Comparison of ENCODE assay signal across 21 cellular contexts in the genomic region with DNA sequence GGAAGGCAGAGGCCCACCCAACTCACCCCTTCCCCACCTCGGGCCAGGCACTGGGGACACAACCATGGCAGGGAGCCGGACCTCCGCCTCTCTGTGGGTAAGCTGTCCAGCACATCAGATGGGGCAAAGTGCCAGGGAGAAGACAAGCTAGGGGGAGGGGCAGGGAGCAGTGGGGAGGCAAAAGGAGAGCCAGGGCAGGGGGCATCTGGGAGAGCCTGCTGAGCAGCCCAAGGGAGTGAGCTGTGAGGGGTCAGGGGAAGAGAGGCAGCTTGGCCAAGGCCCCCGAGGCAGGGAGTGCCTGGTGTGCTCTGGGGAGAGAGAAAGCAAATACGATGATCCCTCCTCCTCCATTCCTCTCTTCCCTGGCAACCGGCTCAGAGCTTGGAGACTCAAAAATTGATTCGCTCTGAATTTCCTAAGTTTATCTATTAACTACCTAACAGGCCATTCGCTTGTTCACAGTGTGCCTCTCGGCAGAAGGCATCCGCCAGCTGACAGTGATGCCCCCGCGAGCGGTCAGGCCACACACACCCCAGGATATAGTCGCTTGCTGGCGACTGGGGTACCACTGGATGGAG. TPM values are rescaled to one million over a fixed set of nuclear protein-coding genes. Genes with fewer than 3 reads are reported as not detected.
A peak's percentile ranks its signal among the peaks of the same experiment; 100 is the strongest.
DNase-seq lines count a peak whose midpoint lies in the region; ATAC-seq, FAIRE-seq and TF ChIP-seq lines count a peak whose summit lies in the region.
"Had no signal": no experiment of that assay in that cellular context is flagged by ENCODE, and none has a peak within 500 bp of the region (broad histone marks: within the 10 kb centered on the region; RNA-seq: fewer than 3 reads in every experiment).

No MANE protein-coding gene starts in this region.

- H3K79me2 ChIP-seq in parathyroid adenoma: no peaks in the 10 kb centered on the region

- peak overlapping the region; percentile 40 for H2AFZ ChIP-seq in parathyroid adenoma

- H3K4me2 ChIP-seq in parathyroid adenoma (ENCODE audit: low read length): no peak overlapping the region

- peak in 1 of 2 donors; percentile 22 for ATAC-seq in right cardiac atrium
- ATAC-seq: activated CD4-positive, CD25-positive, alpha-beta regulatory T cell treated with anti-CD3 and anti-CD28 coated beads, Interleukin-2, amount 50 U/mL, for 24 hours; sciatic nerve had no signal

- no peak for TF ChIP-seq CTCF in VCaP (conservative IDR thresholded peaks at IDR 0.05)
- no peak for TF ChIP-seq CTCF in parathyroid adenoma (IDR thresholded peaks at IDR 0.05)

- no peaks in the 10 kb centered on the region for H3K36me3 ChIP-seq in parathyroid adenoma (ENCODE audit: control insufficient read depth, insufficient read depth, low read length)
- H3K36me3 ChIP-seq: tibial nerve had no signal

- in situ Hi-C loops in G401 (cut with HindIII; ENCODE audit: low sequenced_read_pairs): no loop called here

- H3K27ac ChIP-seq in VCaP (peak overlapping the region; percentile 94), right cardiac atrium (ENCODE audit: low read length) (peak overlapping the region; percentile 60), parathyroid adenoma (no peak overlapping the region)
- H3K27ac ChIP-seq: epithelial cell of prostate, SK-N-MC, tibial nerve had no signal

- no peaks in the 10 kb centered on the region for H3K27me3 ChIP-seq in right cardiac atrium (ENCODE audit: control insufficient read depth, insufficient read depth)
- H3K27me3 ChIP-seq in parathyroid adenoma (ENCODE audit: control insufficient read depth, insufficient read depth, low read length): no peaks in the 10 kb centered on the region

- H3K9me3 ChIP-seq in right cardiac atrium (ENCODE audit: control insufficient read depth, low read length) (no peaks in the 10 kb centered on the region), parathyroid adenoma (ENCODE audit: control insufficient read depth, low read length) (no peaks in the 10 kb centered on the region)

- H3K4me3 ChIP-seq in right cardiac atrium (ENCODE audit: low read length) (no peak overlapping the region), parathyroid adenoma (ENCODE audit: low read depth, low read length) (no peak overlapping the region)
- H3K4me3 ChIP-seq: SK-N-MC, tibial nerve had no signal

- 59% methylated on average over 15 of the region's 15 CpGs for WGBS in right cardiac atrium

- intact Hi-C loops in right cardiac atrium (cut with DNase I): no loop called here

- H3K4me1 ChIP-seq in right cardiac atrium (ENCODE audit: control insufficient read depth, insufficient read depth, low read length): no peaks in the 10 kb centered on the region
- peaks cover 22% of the 10 kb centered on the region for H3K4me1 ChIP-seq in parathyroid adenoma

- H3K9ac ChIP-seq in parathyroid adenoma: no peak overlapping the region

- FAIRE-seq in H54 (lab: Jason Lieb, UNC): no peak
- FAIRE-seq: frontal cortex, HTR-8/SVneo had no signal

- DNase-seq in G401 (ENCODE audit: low spot score): peak; percentile 59
- peak in 1 of 3 donors; percentile 64 for DNase-seq in right cardiac atrium
- no peak for DNase-seq in H54 (ENCODE audit: insufficient read length, low spot score)
- DNase-seq in activated CD8-positive, alpha-beta memory T cell treated with anti-CD3 and anti-CD28 coated beads for 24 hours: no peak
- no peak for DNase-seq in NCI-H1417 treated with DMSO at 0.1 percent for 48 hours (lab: John Stamatoyannopoulos, UW)
- DNase-seq in MV-4-11 (lab: John Stamatoyannopoulos, UW): no peak
- DNase-seq: Caco-2; H9; NCI-H146; NCI-H226; stimulated activated CD4-positive, alpha-beta T cell treated with anti-CD3 and anti-CD28 coated beads, Interleukin-2, amount 100 ng/mL, for 24 hours; T-helper 9 cell had no signal

- TF ChIP-seq POLR2A in H54 (IDR thresholded peaks at IDR 0.05; ENCODE audit: low read depth, low read length): no peak

RNA-seq across cellular contexts. Expression of gene CAMK2B, which starts 4.5 kb away (rescaled TPM):
- total RNA-seq in G401 (2014; rRNA removed; shearing (Covaris generic)): 0.06 and 2.2 TPM in 2 replicates
- total RNA-seq in right cardiac atrium: 100 to 1,000 TPM in 2 of 4 donors, 10 to 100 TPM in 2; 79.7 to 134 (median 106) TPM
- 105 TPM for polyA plus RNA-seq in right cardiac atrium
- total RNA-seq: Caco-2 had no signal

Comparison
In these comparisons a context has a peak if more than half of its experiments do, and no peak if none do; other contexts are left out.
1. RNA of gene CAMK2B, which starts 4.5 kb away (total RNA-seq): 79.7 to 134 TPM in right cardiac atrium; 0.06 to 2.2 TPM in G401; every median in the first group is over 10 times any median in the second.